34 cellular contexts compared by ENCODE assay signal in the genomic region with DNA sequence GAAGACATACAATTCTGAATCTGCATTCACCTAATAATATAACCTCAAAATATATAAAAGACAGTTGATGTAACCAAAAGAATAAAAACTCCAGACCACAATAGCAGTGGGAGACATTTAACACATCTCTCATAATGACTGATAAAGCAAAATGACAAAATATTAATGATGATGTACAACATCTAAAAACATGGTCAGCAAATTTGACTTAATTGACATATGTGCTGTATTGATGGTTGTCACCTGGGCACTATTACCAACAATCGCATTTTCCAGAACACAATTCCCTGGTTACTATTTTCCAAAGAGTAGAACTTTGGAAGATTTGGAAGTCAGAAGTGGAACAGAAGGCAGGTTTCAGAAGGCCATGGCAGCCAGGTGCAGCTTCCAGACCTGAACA.
DNase-seq lines count a peak whose midpoint lies in the region; ATAC-seq, FAIRE-seq and TF ChIP-seq lines count a peak whose summit lies in the region.
"Had no signal": no experiment of that assay in that cellular context is flagged by ENCODE, and none has a peak within 500 bp of the region (broad histone marks: within the 10 kb centered on the region; RNA-seq: fewer than 3 reads in every experiment).

No MANE protein-coding gene starts in this region.

- H3K9me3 ChIP-seq in HepG2 (ENCODE audit: low read length) (peaks cover 100% of the 10 kb centered on the region), right lobe of liver (no peaks in the 10 kb centered on the region), A549 (no peaks in the 10 kb centered on the region), IMR-90 (ENCODE audit: control insufficient read depth, insufficient read depth, low read length) (no peaks in the 10 kb centered on the region), K562 (replicated peaks; ENCODE audit: control insufficient read depth, insufficient read depth, low read depth, low read length) (no peaks in the 10 kb centered on the region), hepatocyte (ENCODE audit: low read depth) (no peaks in the 10 kb centered on the region), psoas muscle (no peaks in the 10 kb centered on the region)
- H3K9me3 ChIP-seq: BE2C had no signal

- H3K79me2 ChIP-seq in HepG2 (ENCODE audit: insufficient read depth, low read length) (no peaks in the 10 kb centered on the region), K562 (ENCODE audit: control insufficient read depth, insufficient read depth, low read length) (no peaks in the 10 kb centered on the region), hepatocyte (no peaks in the 10 kb centered on the region)

- H3K9me2 ChIP-seq in hepatocyte (replicated peaks; ENCODE audit: insufficient read depth): no peaks in the 10 kb centered on the region

- FAIRE-seq in HepG2 (lab: Jason Lieb, UNC) (no peak), A549 (lab: Jason Lieb, UNC) (no peak), K562 (lab: Jason Lieb, UNC) (no peak)
- FAIRE-seq: A204.1, D721Med had no signal

- H3K79me1 ChIP-seq in IMR-90 (ENCODE audit: low read depth in 1 of 2, low read length in 2 of 2): no peaks in the 10 kb centered on the region

- 0% methylated on average over 1 of the region's 1 CpG for WGBS in HepG2 (ENCODE audit: low lambda C conversion rate)
- WGBS in right lobe of liver (ENCODE audit: insufficient coverage, low coverage, low lambda C conversion rate, missing lambda C conversion rate): 71% methylated on average over 1 of the region's 1 CpG
- WGBS in A549 (ENCODE audit: missing lambda C conversion rate): 58% methylated on average over 1 of the region's 1 CpG
- whole genome bisulfite sequencing in IMR-90 (ENCODE audit: extremely low coverage in 2 of 2, insufficient read length in 1 of 2), 2 experiments: no CpG with 5 or more reads among the region's 1 CpG
- WGBS in K562 (ENCODE audit: insufficient coverage, low coverage, missing lambda C conversion rate): 0% methylated on average over 1 of the region's 1 CpG
- 92% methylated on average over 1 of the region's 1 CpG for whole genome bisulfite sequencing in hepatocyte (ENCODE audit: low lambda C conversion rate, missing lambda C conversion rate)
- 93 to 100% (median 100%) methylated on average over 1 of the region's 1 CpG for WGBS in psoas muscle, 3 donors

- H3K4me1 ChIP-seq in HepG2 (ENCODE audit: insufficient read depth, low read length): no peaks in the 10 kb centered on the region
- no peaks in the 10 kb centered on the region for H3K4me1 ChIP-seq in right lobe of liver
- no peaks in the 10 kb centered on the region for H3K4me1 ChIP-seq in A549
- H3K4me1 ChIP-seq in IMR-90 (ENCODE audit: control insufficient read depth, insufficient read depth, low read length): no peaks in the 10 kb centered on the region
- H3K4me1 ChIP-seq in K562 (replicated peaks in 1 of 2; ENCODE audit: control insufficient read depth in 2 of 2, insufficient read depth in 2 of 2, low read length in 2 of 2): no peaks in the 10 kb centered on the region
- no peaks in the 10 kb centered on the region for H3K4me1 ChIP-seq in hepatocyte (ENCODE audit: insufficient read depth)
- H3K4me1 ChIP-seq in psoas muscle: no peaks in the 10 kb centered on the region
- H3K4me1 ChIP-seq: BE2C; BLaER1; BLaER1 treated with 17β-estradiol and CSF1 and Interleukin-3, amounts not matched to agents 10 nM and 100 nM; Caco-2 had no signal

- dilution Hi-C loops in IMR-90 (cut with HindIII; ENCODE audit: low sequenced_read_pairs, unreplicated experiment): no loop called here

- H3K18ac ChIP-seq in IMR-90 (ENCODE audit: low read depth, low read length): no peak overlapping the region

- H2AFZ ChIP-seq in HepG2 (ENCODE audit: low read length) (no peak overlapping the region), IMR-90 (replicated peaks; ENCODE audit: low read length, poor library complexity) (no peak overlapping the region), K562 (ENCODE audit: low read depth, low read length) (no peak overlapping the region), hepatocyte (no peak overlapping the region)

- TF ChIP-seq POLR2A in HepG2 (IDR thresholded peaks at IDR 0.05; ENCODE audit: insufficient read depth in 1 of 2, low read depth in 2 of 2, low read length in 2 of 2) (no peak), right lobe of liver (IDR thresholded peaks at IDR 0.05) (no peak), A549 (IDR thresholded peaks at IDR 0.05; ENCODE audit: low read length) (no peak), IMR-90 (IDR thresholded peaks at IDR 0.05; ENCODE audit: low read depth, low read length) (no peak), K562 (conservative IDR thresholded peaks at IDR 0.05) (no peak)

- POLR2A ChIA-PET in HepG2 (lab: Yijun Ruan, JAX) (no interaction called here), A549 (lab: Yijun Ruan, JAX) (no interaction called here), IMR-90 (lab: Charles Lee; ENCODE audit: unreplicated experiment) (no interaction called here), K562 (lab: Yijun Ruan, JAX) (no interaction called here)

- no peak overlapping the region for H3K4ac ChIP-seq in IMR-90 (ENCODE audit: low read depth, low read length)

- intact Hi-C loops in HepG2 (cut with micrococcal nuclease; ENCODE audit: unreplicated experiment) (no loop called here), right lobe of liver (cut with DNase I) (no loop called here), IMR-90 (cut with micrococcal nuclease) (no loop called here), K562 (cut with micrococcal nuclease) (no loop called here), psoas muscle (cut with DNase I) (no loop called here)

- ATAC-seq in HepG2: no peak
- no peak for ATAC-seq in right lobe of liver
- ATAC-seq in A549: no peak
- ATAC-seq in IMR-90 (ENCODE audit: low read depth): no peak
- ATAC-seq in K562: no peak
- ATAC-seq in psoas muscle: no peak
- ATAC-seq in HG02884 (IDR thresholded peaks at IDR 0.05; ENCODE audit: unreplicated experiment): no peak
- ATAC-seq: CD8-positive, alpha-beta T cell had no signal

- DNase-seq in HepG2 (ENCODE audit: low spot score) (no peak), right lobe of liver (no peak), A549 (ENCODE audit: low read depth in 1 of 2, low spot score in 1 of 2) (no peak), IMR-90 (no peak), K562 (ENCODE audit: extremely low read depth in 1 of 4, low spot score in 3 of 4) (no peak), hepatocyte (ENCODE audit: low spot score) (no peak), psoas muscle (no peak)
- DNase-seq: 8988T; ACHN; AML-193; BE2C; C1 segment of cervical spinal cord; Caco-2; Calu3; CD4-positive, alpha-beta memory T cell; CD4-positive, alpha-beta T cell; CD4-positive, CD25-positive, alpha-beta regulatory T cell; CD8-positive, alpha-beta memory T cell; CD8-positive, alpha-beta T cell; COR-L47; DMS 273 treated with DMSO at 0.1 percent for 48 hours; DMS153; DMS53; DMS79; DMS79 treated with DMSO at 0.1 percent for 48 hours; DND-41; EL had no signal

- H3K4me2 ChIP-seq in HepG2 (ENCODE audit: low read depth, low read length) (no peak overlapping the region), A549 (no peak overlapping the region), IMR-90 (ENCODE audit: low read depth, low read length) (no peak overlapping the region), K562 (ENCODE audit: insufficient read depth, low read length) (no peak overlapping the region), hepatocyte (no peak overlapping the region)
- H3K4me2 ChIP-seq: BLaER1; BLaER1 treated with 17β-estradiol and CSF1 and Interleukin-3, amounts not matched to agents 10 nM and 100 nM had no signal

- TF ChIP-seq CTCF in HepG2 (CRISPR knock-in tag; IDR thresholded peaks at IDR 0.05) (no peak), right lobe of liver (IDR thresholded peaks at IDR 0.05) (no peak), A549 (IDR thresholded peaks at IDR 0.05) (no peak), IMR-90 (conservative IDR thresholded peaks at IDR 0.05; ENCODE audit: low read depth, low read length) (no peak), K562 (IDR thresholded peaks at IDR 0.05 in 2 of 3, conservative IDR thresholded peaks at IDR 0.05 in 1 of 3; ENCODE audit: insufficient read depth in 2 of 3, low read depth in 1 of 3, low read length in 3 of 3) (no peak), hepatocyte (IDR thresholded peaks at IDR 0.05; ENCODE audit: poor library complexity) (no peak), psoas muscle (IDR thresholded peaks at IDR 0.05) (no peak)

- H2BK15ac ChIP-seq in IMR-90 (ENCODE audit: low read depth, low read length): no peak overlapping the region

- H4K8ac ChIP-seq in IMR-90 (ENCODE audit: low read depth in 2 of 2, low read length in 2 of 2): no peak overlapping the region

- H4K91ac ChIP-seq in IMR-90 (ENCODE audit: insufficient read depth, low read depth, low read length): no peak overlapping the region

- H2AK5ac ChIP-seq in IMR-90 (ENCODE audit: low read depth, low read length): no peak overlapping the region

- no peak overlapping the region for H3K14ac ChIP-seq in IMR-90 (replicated peaks; ENCODE audit: low read depth, low read length)

- no peak overlapping the region for H2BK20ac ChIP-seq in IMR-90 (ENCODE audit: low read depth, low read length)

- H3K9me1 ChIP-seq in IMR-90 (ENCODE audit: insufficient read depth, low read length) (no peaks in the 10 kb centered on the region), K562 (ENCODE audit: control insufficient read depth, insufficient read depth, low read length) (no peaks in the 10 kb centered on the region)

- no peak overlapping the region for H3K9ac ChIP-seq in HepG2 (ENCODE audit: insufficient read depth, low read depth, low read length)
- H3K9ac ChIP-seq in IMR-90 (ENCODE audit: low read depth, low read length): no peak overlapping the region
- H3K9ac ChIP-seq in K562 (ENCODE audit: insufficient read depth in 1 of 2, low read depth in 2 of 2, low read length in 2 of 2): no peak overlapping the region
- H3K9ac ChIP-seq: BLaER1; BLaER1 treated with 17β-estradiol and CSF1 and Interleukin-3, amounts not matched to agents 10 nM and 100 nM had no signal

- H4K20me1 ChIP-seq in HepG2 (ENCODE audit: insufficient read depth, low read length) (no peaks in the 10 kb centered on the region), IMR-90 (ENCODE audit: insufficient read depth, low read length) (no peaks in the 10 kb centered on the region), K562 (replicated peaks; ENCODE audit: control insufficient read depth, insufficient read depth, low read length) (no peaks in the 10 kb centered on the region), hepatocyte (ENCODE audit: insufficient read depth, poor library complexity, severe bottlenecking) (no peaks in the 10 kb centered on the region)
- H4K20me1 ChIP-seq: BLaER1; BLaER1 treated with 17β-estradiol and CSF1 and Interleukin-3, amounts not matched to agents 10 nM and 100 nM had no signal

- H4K5ac ChIP-seq in IMR-90 (ENCODE audit: low read depth, low read length): no peak overlapping the region

- no peak overlapping the region for H3K27ac ChIP-seq in HepG2 (ENCODE audit: extremely low read length, insufficient read depth, low read length)
- no peak overlapping the region for H3K27ac ChIP-seq in right lobe of liver
- H3K27ac ChIP-seq in A549: no peak overlapping the region
- no peak overlapping the region for H3K27ac ChIP-seq in IMR-90 (ENCODE audit: insufficient read depth, low read length)
- no peak overlapping the region for H3K27ac ChIP-seq in K562 (ENCODE audit: extremely low read depth, low read depth, low read length)
- no peak overlapping the region for H3K27ac ChIP-seq in hepatocyte
- no peak overlapping the region for H3K27ac ChIP-seq in psoas muscle
- H3K27ac ChIP-seq: 22Rv1; BLaER1; BLaER1 treated with 17β-estradiol and CSF1 and Interleukin-3, amounts not matched to agents 10 nM and 100 nM; C4-2B had no signal

- no peak overlapping the region for H2AK9ac ChIP-seq in IMR-90 (replicated peaks; ENCODE audit: low read depth, low read length, poor library complexity)

- H2BK5ac ChIP-seq in IMR-90 (ENCODE audit: low read depth, low read length, poor library complexity, severe bottlenecking): no peak overlapping the region

- in situ Hi-C loops in HepG2 (cut with HindIII; ENCODE audit: extremely low pct_ligation_motif_present, low pct_unique_long_range_greater_than_20kb): no loop called here
- in situ Hi-C loops in IMR-90 (cut with MboI; ENCODE audit: low sequenced_read_pairs): no loop called here
- in situ Hi-C loops in K562 (cut with MboI): no loop called here

- CTCF ChIA-PET in HepG2 (lab: Yijun Ruan, JAX; ENCODE audit: low intra/inter-chr PET ratio, low total read pairs) (no interaction called here), A549 (lab: Yijun Ruan, JAX) (no interaction called here), IMR-90 (lab: Yijun Ruan, JAX) (no interaction called here), K562 (lab: Yijun Ruan, JAX; ENCODE audit: low intra/inter-chr PET ratio) (no interaction called here)

- no peak overlapping the region for H2BK120ac ChIP-seq in IMR-90 (ENCODE audit: low read depth, low read length)

- H3K56ac ChIP-seq in IMR-90 (ENCODE audit: extremely low read depth, insufficient read depth, low read length): no peak overlapping the region

- H3K27me3 ChIP-seq in HepG2 (ENCODE audit: control insufficient read depth in 1 of 2, insufficient read depth in 2 of 2, low read length in 2 of 2) (no peaks in the 10 kb centered on the region), right lobe of liver (no peaks in the 10 kb centered on the region), IMR-90 (ENCODE audit: control insufficient read depth, insufficient read depth, low read length) (no peaks in the 10 kb centered on the region), K562 (ENCODE audit: control insufficient read depth in 2 of 2, insufficient read depth in 2 of 2, low read length in 2 of 2) (no peaks in the 10 kb centered on the region), hepatocyte (no peaks in the 10 kb centered on the region), psoas muscle (ENCODE audit: insufficient read depth in 3 of 3, low read length in 2 of 3) (peaks cover 0 to 2% (median 0%) of the 10 kb centered on the region in 3 donors)
- H3K27me3 ChIP-seq: BE2C; BLaER1; BLaER1 treated with 17β-estradiol and CSF1 and Interleukin-3, amounts not matched to agents 10 nM and 100 nM had no signal

- no peak overlapping the region for H3K4me3 ChIP-seq in HepG2 (replicated peaks in 1 of 3; ENCODE audit: insufficient read depth in 1 of 3, low read depth in 2 of 3, low read length in 3 of 3)
- no peak overlapping the region for H3K4me3 ChIP-seq in right lobe of liver
- no peak overlapping the region for H3K4me3 ChIP-seq in A549
- no peak overlapping the region for H3K4me3 ChIP-seq in IMR-90 (ENCODE audit: insufficient read depth, low read depth, low read length)
- H3K4me3 ChIP-seq in K562: no peak overlapping the region
- no peak overlapping the region for H3K4me3 ChIP-seq in hepatocyte
- H3K4me3 ChIP-seq in psoas muscle: no peak overlapping the region
- H3K4me3 ChIP-seq: BLaER1; BLaER1 treated with 17β-estradiol and CSF1 and Interleukin-3, amounts not matched to agents 10 nM and 100 nM had no signal

- BruUV-seq in HepG2 (replicated peaks; lab: Mats Ljungman, UMichigan) (no TSS peak), IMR-90 (replicated peaks; lab: Mats Ljungman, UMichigan) (no TSS peak), K562 (replicated peaks; lab: Mats Ljungman, UMichigan) (no TSS peak)

- TF ChIP-seq RAD21 in HepG2 (CRISPR knock-in tag; IDR thresholded peaks at IDR 0.05) (no peak), A549 (conservative IDR thresholded peaks at IDR 0.05 in 1 of 2, IDR thresholded peaks at IDR 0.05 in 1 of 2) (no peak), IMR-90 (IDR thresholded peaks at IDR 0.05; ENCODE audit: low read length) (no peak), K562 (CRISPR knock-in tag; conservative IDR thresholded peaks at IDR 0.05 in 1 of 2, IDR thresholded peaks at IDR 0.05 in 1 of 2) (no peak)

- H3K23ac ChIP-seq in IMR-90 (ENCODE audit: low read depth, low read length): no peak overlapping the region

- TF ChIP-seq EP300 in HepG2 (IDR thresholded peaks at IDR 0.05; ENCODE audit: low read depth in 2 of 2, low read length in 2 of 2): no peak
- no peak for TF ChIP-seq EP300 in HepG2 (CRISPR knock-in tag; IDR thresholded peaks at IDR 0.05; ENCODE audit: borderline replicate concordance)
- no peak for TF ChIP-seq EP300 in A549 (IDR thresholded peaks at IDR 0.05)
- TF ChIP-seq EP300 in K562 (IDR thresholded peaks at IDR 0.05; ENCODE audit: low read length): no peak

- no peaks in the 10 kb centered on the region for H3K36me3 ChIP-seq in HepG2 (replicated peaks in 1 of 2; ENCODE audit: control insufficient read depth in 1 of 2, insufficient read depth in 2 of 2, low read length in 2 of 2)
- H3K36me3 ChIP-seq in right lobe of liver: no peaks in the 10 kb centered on the region
- H3K36me3 ChIP-seq in IMR-90 (ENCODE audit: control insufficient read depth, insufficient read depth, low read length): no peaks in the 10 kb centered on the region
- H3K36me3 ChIP-seq in K562 (ENCODE audit: control insufficient read depth, insufficient read depth, low read length): no peaks in the 10 kb centered on the region
- H3K36me3 ChIP-seq in hepatocyte (replicated peaks; ENCODE audit: insufficient read depth, low read depth): no peaks in the 10 kb centered on the region
- no peaks in the 10 kb centered on the region for H3K36me3 ChIP-seq in psoas muscle (ENCODE audit: insufficient read depth in 1 of 2, low read depth in 1 of 2)
- H3K36me3 ChIP-seq: BE2C; BLaER1; BLaER1 treated with 17β-estradiol and CSF1 and Interleukin-3, amounts not matched to agents 10 nM and 100 nM had no signal

Comparison
In these comparisons a context has a peak if more than half of its experiments do, and no peak if none do; other contexts are left out.
1. Of the 241 proteins assayed by ChIP-seq in both HepG2 and K562: peak only in HepG2: MAFF and MAFK; only in K562: none; in both: none; in neither: 239.